Comparison of ENCODE assay signal across 15 cellular contexts in the genomic region with DNA sequence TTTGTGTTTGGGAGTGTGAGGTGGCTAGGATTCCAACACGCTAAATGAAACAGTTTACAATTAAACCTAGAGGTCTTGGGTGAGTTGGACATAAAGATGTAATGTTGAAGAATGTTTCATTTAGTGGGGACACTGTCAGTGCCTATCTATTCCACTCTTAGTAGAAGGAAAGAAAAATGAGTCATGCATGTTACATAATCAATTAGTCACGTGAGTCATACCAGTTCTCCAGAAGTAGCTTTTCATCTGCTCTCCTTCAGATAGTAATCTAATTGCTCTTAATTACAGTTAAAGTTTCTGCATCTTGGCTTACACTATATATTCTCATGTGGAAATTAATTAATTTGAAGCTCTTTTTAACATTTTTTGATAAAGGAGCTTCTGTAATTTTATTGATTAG.
DNase-seq lines count a peak whose midpoint lies in the region; ATAC-seq, FAIRE-seq and TF ChIP-seq lines count a peak whose summit lies in the region.
"Had no signal": no experiment of that assay in that cellular context is flagged by ENCODE, and none has a peak within 500 bp of the region (broad histone marks: within the 10 kb centered on the region; RNA-seq: fewer than 3 reads in every experiment).

No MANE protein-coding gene starts in this region.

- H3K27me3 ChIP-seq in astrocyte (ENCODE audit: insufficient read depth, low read length) (no peaks in the 10 kb centered on the region), kidney epithelial cell (ENCODE audit: control insufficient read depth, insufficient read depth, low read length) (no peaks in the 10 kb centered on the region)
- H3K27me3 ChIP-seq: neural progenitor cell, tibial artery had no signal

- no peak overlapping the region for H3K27ac ChIP-seq in astrocyte (ENCODE audit: low read depth, low read length)
- H3K27ac ChIP-seq: neural progenitor cell, tibial artery had no signal

- no peaks in the 10 kb centered on the region for H3K9me3 Mint-ChIP-seq in astrocyte (ENCODE audit: unreplicated experiment)
- no peaks in the 10 kb centered on the region for H3K9me3 Mint-ChIP-seq in activated T-cell treated with anti-CD3 and anti-CD28 coated beads, Interleukin-2, amount 50 U/mL, for 72 hours
- H3K9me3 Mint-ChIP-seq: central memory CD8-positive, alpha-beta T cell had no signal

- ATAC-seq in HG03108 (IDR thresholded peaks at IDR 0.05; ENCODE audit: unreplicated experiment): no peak
- ATAC-seq in activated T-cell treated with anti-CD3 and anti-CD28 coated beads, Interleukin-2, amount 50 U/mL, for 72 hours (replicated peaks in 1 of 2): no peak
- ATAC-seq in GM19395 (IDR thresholded peaks at IDR 0.05; ENCODE audit: unreplicated experiment): no peak
- ATAC-seq: GM23338 had no signal

- H2AFZ ChIP-seq in astrocyte (ENCODE audit: low read depth, low read length): no peak overlapping the region
- H2AFZ ChIP-seq: GM23338, neural progenitor cell had no signal

- no peaks in the 10 kb centered on the region for H3K36me3 ChIP-seq in astrocyte (ENCODE audit: insufficient read depth, low read length)
- no peaks in the 10 kb centered on the region for H3K36me3 ChIP-seq in kidney epithelial cell (ENCODE audit: control insufficient read depth, insufficient read depth, low read length)
- H3K36me3 ChIP-seq: neural progenitor cell, tibial artery had no signal

- peaks cover 8% of the 10 kb centered on the region for H3K4me1 Mint-ChIP-seq in astrocyte (ENCODE audit: low read depth, unreplicated experiment)
- no peaks in the 10 kb centered on the region for H3K4me1 Mint-ChIP-seq in activated T-cell treated with anti-CD3 and anti-CD28 coated beads, Interleukin-2, amount 50 U/mL, for 72 hours (ENCODE audit: low read depth)
- H3K4me1 Mint-ChIP-seq: central memory CD8-positive, alpha-beta T cell had no signal

- no peaks in the 10 kb centered on the region for H4K20me1 ChIP-seq in astrocyte (ENCODE audit: insufficient read depth, low read length)

- H3K79me2 ChIP-seq in astrocyte (ENCODE audit: insufficient read depth, low read length): no peaks in the 10 kb centered on the region

- no peaks in the 10 kb centered on the region for H3K36me3 Mint-ChIP-seq in astrocyte (ENCODE audit: low read depth, unreplicated experiment)
- no peaks in the 10 kb centered on the region for H3K36me3 Mint-ChIP-seq in activated T-cell treated with anti-CD3 and anti-CD28 coated beads, Interleukin-2, amount 50 U/mL, for 72 hours (ENCODE audit: insufficient read depth in 2 of 2)
- H3K36me3 Mint-ChIP-seq: neural progenitor cell had no signal

- H3K4me3 Mint-ChIP-seq in astrocyte (ENCODE audit: unreplicated experiment): no peak overlapping the region
- no peak overlapping the region for H3K4me3 Mint-ChIP-seq in activated T-cell treated with anti-CD3 and anti-CD28 coated beads, Interleukin-2, amount 50 U/mL, for 72 hours
- H3K4me3 Mint-ChIP-seq: central memory CD8-positive, alpha-beta T cell; GM23338; neural progenitor cell had no signal

- no peaks in the 10 kb centered on the region for H3K27me3 Mint-ChIP-seq in astrocyte (ENCODE audit: low read depth, unreplicated experiment)
- H3K27me3 Mint-ChIP-seq in activated T-cell treated with anti-CD3 and anti-CD28 coated beads, Interleukin-2, amount 50 U/mL, for 72 hours (ENCODE audit: low read depth): no peaks in the 10 kb centered on the region
- H3K27me3 Mint-ChIP-seq: central memory CD8-positive, alpha-beta T cell had no signal

- H3K27ac Mint-ChIP-seq in astrocyte (ENCODE audit: unreplicated experiment): peak overlapping the region; percentile 88
- H3K27ac Mint-ChIP-seq in activated T-cell treated with anti-CD3 and anti-CD28 coated beads, Interleukin-2, amount 50 U/mL, for 72 hours: no peak overlapping the region
- H3K27ac Mint-ChIP-seq: GM23338, neural progenitor cell had no signal

- no peak for TF ChIP-seq RAD21 in Ishikawa (IDR thresholded peaks at IDR 0.05; ENCODE audit: low read depth)

- H3K9ac ChIP-seq in astrocyte (ENCODE audit: low read length): no peak overlapping the region
- H3K9ac ChIP-seq: neural progenitor cell had no signal

- peak; percentile 42 for DNase-seq in DMS 273 treated with DMSO at 0.1 percent for 48 hours (lab: John Stamatoyannopoulos, UW)
- DNase-seq in astrocyte (ENCODE audit: low read depth): peak; percentile 43
- peak; percentile 4 for DNase-seq in kidney epithelial cell (ENCODE audit: low read depth)
- no peak for DNase-seq in activated T-cell treated with anti-CD3 and anti-CD28 coated beads, Interleukin-2, amount 50 U/mL, for 72 hours
- no peak for DNase-seq in activated CD8-positive, alpha-beta memory T cell treated with anti-CD3 and anti-CD28 coated beads for 24 hours
- DNase-seq: activated CD8-positive, alpha-beta memory T cell treated with anti-CD3 and anti-CD28 coated beads, Interleukin-2, amount 50 U/mL, for 48 hours; NCI-H1930; stimulated activated CD4-positive, alpha-beta T cell treated with anti-CD3 and anti-CD28 coated beads, Interleukin-4, amount 100 ng/mL, for 24 hours; tibial artery had no signal

- no peaks in the 10 kb centered on the region for H3K4me1 ChIP-seq in astrocyte (ENCODE audit: insufficient read depth, low read length)
- H3K4me1 ChIP-seq: neural progenitor cell, tibial artery had no signal

- FAIRE-seq in astrocyte (lab: Jason Lieb, UNC): no peak

- no peaks in the 10 kb centered on the region for H3K9me3 ChIP-seq in astrocyte (ENCODE audit: insufficient read depth, low read depth, low read length)
- H3K9me3 ChIP-seq: tibial artery had no signal

- H3K4me2 ChIP-seq in astrocyte (ENCODE audit: low read length): no peak overlapping the region
- H3K4me2 ChIP-seq: GM23338, neural progenitor cell had no signal

- TF ChIP-seq EP300 in Ishikawa (IDR thresholded peaks at IDR 0.05; ENCODE audit: borderline replicate concordance): no peak

- no peak for TF ChIP-seq CTCF in astrocyte (IDR thresholded peaks at IDR 0.05; ENCODE audit: insufficient read depth, low read depth, low read length)
- no peak for TF ChIP-seq CTCF in kidney epithelial cell (IDR thresholded peaks at IDR 0.05; ENCODE audit: insufficient read depth, low read length, poor library complexity, severe bottlenecking)

- no peak overlapping the region for H3K4me3 ChIP-seq in astrocyte (ENCODE audit: insufficient read depth, low read depth, low read length)
- H3K4me3 ChIP-seq in kidney epithelial cell (ENCODE audit: low read depth, low read length): no peak overlapping the region
- H3K4me3 ChIP-seq: GM23338, neural progenitor cell, tibial artery had no signal

TF ChIP-seq in Ishikawa, 13 proteins besides CTCF, POLR2A, EP300 and RAD21:
- TF ChIP-seq TAF1 (IDR thresholded peaks at IDR 0.05; ENCODE audit: low read depth) (no peak), NFIC (IDR thresholded peaks at IDR 0.05) (no peak), CEBPB (IDR thresholded peaks at IDR 0.05) (0 out of 2 replicates have a peak, but pooled peaks have one; percentile 13)
- TF ChIP-seq, protein P1, sequence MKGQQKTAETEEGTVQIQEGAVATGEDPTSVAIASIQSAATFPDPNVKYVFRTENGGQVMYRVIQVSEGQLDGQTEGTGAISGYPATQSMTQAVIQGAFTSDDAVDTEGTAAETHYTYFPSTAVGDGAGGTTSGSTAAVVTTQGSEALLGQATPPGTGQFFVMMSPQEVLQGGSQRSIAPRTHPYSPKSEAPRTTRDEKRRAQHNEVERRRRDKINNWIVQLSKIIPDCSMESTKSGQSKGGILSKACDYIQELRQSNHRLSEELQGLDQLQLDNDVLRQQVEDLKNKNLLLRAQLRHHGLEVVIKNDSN (IDR thresholded peaks at IDR 0.05): peak; percentile 38; the same call in 1 of the 2 replicates
- TF ChIP-seq, protein P2, sequence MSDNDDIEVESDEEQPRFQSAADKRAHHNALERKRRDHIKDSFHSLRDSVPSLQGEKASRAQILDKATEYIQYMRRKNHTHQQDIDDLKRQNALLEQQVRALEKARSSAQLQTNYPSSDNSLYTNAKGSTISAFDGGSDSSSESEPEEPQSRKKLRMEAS (IDR thresholded peaks at IDR 0.05): no peak

Comparison
In these comparisons a context has a peak if more than half of its experiments do, and no peak if none do; other contexts are left out.
1. DNase-seq: peak in DMS 273 treated with DMSO at 0.1 percent for 48 hours (single experiment), astrocyte (single experiment) and kidney epithelial cell (single experiment); none in activated T-cell treated with anti-CD3 and anti-CD28 coated beads, Interleukin-2, amount 50 U/mL, for 72 hours (0 of 2) and activated CD8-positive, alpha-beta memory T cell treated with anti-CD3 and anti-CD28 coated beads for 24 hours (single experiment).